In the genomic region with DNA sequence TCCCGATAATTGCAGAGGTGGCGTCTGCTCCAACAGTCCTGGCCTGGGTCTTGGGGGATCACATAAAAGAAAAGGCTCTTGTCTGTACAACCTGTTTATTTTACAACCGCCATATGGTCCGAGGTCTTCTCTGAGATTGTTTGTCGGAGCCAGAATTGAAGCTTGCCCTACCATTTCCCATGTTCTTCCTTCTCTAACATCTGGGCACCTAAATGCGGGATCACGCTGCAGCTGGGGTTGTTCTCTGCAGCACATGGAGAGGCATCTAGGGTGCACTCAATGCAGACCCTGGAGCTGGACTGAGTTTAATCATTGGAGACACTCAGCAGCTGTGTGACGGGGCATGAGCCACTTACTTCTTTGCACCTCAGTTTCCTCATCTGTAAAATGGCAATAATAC, we compare ENCODE assay signal across 18 cellular contexts.
"Had no signal": no experiment of that assay in that cellular context is flagged by ENCODE, and none has a peak within 500 bp of the region (broad histone marks: within the 10 kb centered on the region; RNA-seq: fewer than 3 reads in every experiment).

No MANE protein-coding gene starts in this region.

- H3K36me3 ChIP-seq: colonic mucosa, gastrocnemius medialis, heart right ventricle, sigmoid colon, stomach had no signal

- H3K4me3 ChIP-seq: colonic mucosa, gastrocnemius medialis, heart right ventricle, sigmoid colon, skin epidermis, stomach had no signal

- H3K4me1 ChIP-seq: colonic mucosa, parathyroid adenoma had no signal

- H3K9ac ChIP-seq: parathyroid adenoma had no signal

- H3K27me3 ChIP-seq: colonic mucosa, gastrocnemius medialis, sigmoid colon, stomach had no signal

- FAIRE-seq: islet of Langerhans had no signal

- ATAC-seq: esophagus mucosa; gastrocnemius medialis; heart right ventricle; left lobe of liver; naive thymus-derived CD4-positive, alpha-beta T cell had no signal

- H3K9me3 ChIP-seq: colonic mucosa, gastrocnemius medialis, heart right ventricle, sigmoid colon, stomach had no signal

- H3K27ac ChIP-seq: colonic mucosa, gastrocnemius medialis, parathyroid adenoma, stomach had no signal

- DNase-seq: colonic mucosa; effector CD4-positive, alpha-beta T cell; gastrocnemius medialis; heart right ventricle; hypothalamus; mammary epithelial cell; naive thymus-derived CD4-positive, alpha-beta T cell; nephron progenitor cell; sigmoid colon; stimulated activated naive CD4-positive, alpha-beta T cell; stomach; substantia nigra; trophoblast cell had no signal
